ENCODE assay signal across 1 cellular context in the genomic region with DNA sequence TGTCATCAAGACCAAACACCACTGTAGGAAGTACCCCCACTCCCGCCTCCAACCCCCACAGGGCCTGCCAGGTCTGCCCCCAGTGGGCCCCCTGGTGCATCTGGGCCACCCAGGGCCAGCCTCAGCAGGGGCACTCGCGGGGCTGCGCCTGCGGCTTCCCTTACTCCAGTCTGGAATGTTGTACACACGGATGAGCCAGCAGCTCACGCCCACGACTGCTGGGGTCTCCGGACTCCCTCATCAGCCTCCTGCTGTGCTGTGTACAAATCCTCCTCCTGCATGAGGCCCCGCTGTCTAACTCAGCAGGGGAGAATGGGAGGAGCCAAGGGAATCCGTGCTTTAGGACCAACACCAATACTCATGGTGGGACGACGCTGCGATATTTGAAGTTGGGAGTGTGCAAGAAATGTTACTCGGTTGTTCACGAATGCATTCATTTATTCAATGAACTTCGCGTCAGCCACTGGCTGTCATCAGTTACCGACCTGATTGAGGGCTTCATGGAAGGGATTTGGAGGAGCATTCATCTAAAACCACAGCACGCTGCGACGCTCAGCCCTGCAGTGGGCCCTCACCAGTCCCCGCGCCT.
TF ChIP-seq lines count a peak whose summit lies in the region.

No MANE protein-coding gene starts in this region.

TF ChIP-seq in HepG2, 621 proteins besides CTCF, POLR2A, EP300 and RAD21 (continued from another document and continues in another):
- TF ChIP-seq, protein P1, sequence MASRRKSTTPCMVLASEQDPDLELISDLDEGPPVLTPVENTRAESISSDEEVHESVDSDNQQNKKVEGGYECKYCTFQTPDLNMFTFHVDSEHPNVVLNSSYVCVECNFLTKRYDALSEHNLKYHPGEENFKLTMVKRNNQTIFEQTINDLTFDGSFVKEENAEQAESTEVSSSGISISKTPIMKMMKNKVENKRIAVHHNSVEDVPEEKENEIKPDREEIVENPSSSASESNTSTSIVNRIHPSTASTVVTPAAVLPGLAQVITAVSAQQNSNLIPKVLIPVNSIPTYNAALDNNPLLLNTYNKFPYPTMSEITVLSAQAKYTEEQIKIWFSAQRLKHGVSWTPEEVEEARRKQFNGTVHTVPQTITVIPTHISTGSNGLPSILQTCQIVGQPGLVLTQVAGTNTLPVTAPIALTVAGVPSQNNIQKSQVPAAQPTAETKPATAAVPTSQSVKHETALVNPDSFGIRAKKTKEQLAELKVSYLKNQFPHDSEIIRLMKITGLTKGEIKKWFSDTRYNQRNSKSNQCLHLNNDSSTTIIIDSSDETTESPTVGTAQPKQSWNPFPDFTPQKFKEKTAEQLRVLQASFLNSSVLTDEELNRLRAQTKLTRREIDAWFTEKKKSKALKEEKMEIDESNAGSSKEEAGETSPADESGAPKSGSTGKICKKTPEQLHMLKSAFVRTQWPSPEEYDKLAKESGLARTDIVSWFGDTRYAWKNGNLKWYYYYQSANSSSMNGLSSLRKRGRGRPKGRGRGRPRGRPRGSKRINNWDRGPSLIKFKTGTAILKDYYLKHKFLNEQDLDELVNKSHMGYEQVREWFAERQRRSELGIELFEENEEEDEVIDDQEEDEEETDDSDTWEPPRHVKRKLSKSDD (CRISPR knock-in tag; IDR thresholded peaks at IDR 0.05; ENCODE audit: low read depth) = no peak
- no peak for TF ChIP-seq ZNF550 (CRISPR knock-in tag; IDR thresholded peaks at IDR 0.05; ENCODE audit: borderline replicate concordance)
- TF ChIP-seq HNF4G (IDR thresholded peaks at IDR 0.05; ENCODE audit: borderline replicate concordance, low read depth, low read length) = no peak
- no peak for TF ChIP-seq HNF4G (CRISPR knock-in tag; IDR thresholded peaks at IDR 0.05; ENCODE audit: borderline replicate concordance, low read depth)
- TF ChIP-seq PRMT3 (CRISPR knock-in tag; IDR thresholded peaks at IDR 0.05; ENCODE audit: borderline replicate concordance, low read depth) = 0 out of 2 replicates have a peak, but pooled peaks have one; percentile 77
- TF ChIP-seq SMC3 (IDR thresholded peaks at IDR 0.05; ENCODE audit: low read length) = no peak
- TF ChIP-seq, protein P2, sequence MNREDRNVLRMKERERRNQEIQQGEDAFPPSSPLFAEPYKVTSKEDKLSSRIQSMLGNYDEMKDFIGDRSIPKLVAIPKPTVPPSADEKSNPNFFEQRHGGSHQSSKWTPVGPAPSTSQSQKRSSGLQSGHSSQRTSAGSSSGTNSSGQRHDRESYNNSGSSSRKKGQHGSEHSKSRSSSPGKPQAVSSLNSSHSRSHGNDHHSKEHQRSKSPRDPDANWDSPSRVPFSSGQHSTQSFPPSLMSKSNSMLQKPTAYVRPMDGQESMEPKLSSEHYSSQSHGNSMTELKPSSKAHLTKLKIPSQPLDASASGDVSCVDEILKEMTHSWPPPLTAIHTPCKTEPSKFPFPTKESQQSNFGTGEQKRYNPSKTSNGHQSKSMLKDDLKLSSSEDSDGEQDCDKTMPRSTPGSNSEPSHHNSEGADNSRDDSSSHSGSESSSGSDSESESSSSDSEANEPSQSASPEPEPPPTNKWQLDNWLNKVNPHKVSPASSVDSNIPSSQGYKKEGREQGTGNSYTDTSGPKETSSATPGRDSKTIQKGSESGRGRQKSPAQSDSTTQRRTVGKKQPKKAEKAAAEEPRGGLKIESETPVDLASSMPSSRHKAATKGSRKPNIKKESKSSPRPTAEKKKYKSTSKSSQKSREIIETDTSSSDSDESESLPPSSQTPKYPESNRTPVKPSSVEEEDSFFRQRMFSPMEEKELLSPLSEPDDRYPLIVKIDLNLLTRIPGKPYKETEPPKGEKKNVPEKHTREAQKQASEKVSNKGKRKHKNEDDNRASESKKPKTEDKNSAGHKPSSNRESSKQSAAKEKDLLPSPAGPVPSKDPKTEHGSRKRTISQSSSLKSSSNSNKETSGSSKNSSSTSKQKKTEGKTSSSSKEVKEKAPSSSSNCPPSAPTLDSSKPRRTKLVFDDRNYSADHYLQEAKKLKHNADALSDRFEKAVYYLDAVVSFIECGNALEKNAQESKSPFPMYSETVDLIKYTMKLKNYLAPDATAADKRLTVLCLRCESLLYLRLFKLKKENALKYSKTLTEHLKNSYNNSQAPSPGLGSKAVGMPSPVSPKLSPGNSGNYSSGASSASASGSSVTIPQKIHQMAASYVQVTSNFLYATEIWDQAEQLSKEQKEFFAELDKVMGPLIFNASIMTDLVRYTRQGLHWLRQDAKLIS (CRISPR knock-in tag; IDR thresholded peaks at IDR 0.05) = no peak
- TF ChIP-seq SRY (CRISPR knock-in tag; IDR thresholded peaks at IDR 0.05) = no peak
- TF ChIP-seq ARHGAP35 (CRISPR knock-in tag; IDR thresholded peaks at IDR 0.05; ENCODE audit: borderline replicate concordance) = no peak; the same call in 1 of the 2 replicates
- TF ChIP-seq HCFC1 (IDR thresholded peaks at IDR 0.05; ENCODE audit: low read depth, low read length) = no peak
- TF ChIP-seq ZNF619 (CRISPR knock-in tag; IDR thresholded peaks at IDR 0.05) = 0 out of 2 replicates have a peak, but pooled peaks have one; percentile 23
- peak; percentile 47; the same call in 1 of the 2 replicates for TF ChIP-seq ZNF350 (CRISPR knock-in tag; IDR thresholded peaks at IDR 0.05; ENCODE audit: borderline replicate concordance, low read depth)
- TF ChIP-seq FOXA3 (CRISPR knock-in tag; IDR thresholded peaks at IDR 0.05) = peak; percentile 63; the same call in 1 of the 2 replicates
- TF ChIP-seq ZNF30 (CRISPR knock-in tag; IDR thresholded peaks at IDR 0.05) = no peak
- no peak for TF ChIP-seq ZBTB21 (CRISPR knock-in tag; IDR thresholded peaks at IDR 0.05)
- no peak for TF ChIP-seq MEIS1 (CRISPR knock-in tag; IDR thresholded peaks at IDR 0.05; ENCODE audit: borderline replicate concordance)
- no peak for TF ChIP-seq SIN3B (IDR thresholded peaks at IDR 0.05; ENCODE audit: low read length)
- no peak for TF ChIP-seq MIER3 (CRISPR knock-in tag; IDR thresholded peaks at IDR 0.05; ENCODE audit: borderline replicate concordance)
- TF ChIP-seq ZNF484 (CRISPR knock-in tag; IDR thresholded peaks at IDR 0.05; ENCODE audit: borderline replicate concordance, low read depth) = no peak
- peak; percentile 46; the same call in 1 of the 2 replicates for TF ChIP-seq ZNF570 (CRISPR knock-in tag; IDR thresholded peaks at IDR 0.05; ENCODE audit: borderline replicate concordance)
- no peak for TF ChIP-seq RFX1 (IDR thresholded peaks at IDR 0.05)
- no peak for TF ChIP-seq PCBP1 (IDR thresholded peaks at IDR 0.05; ENCODE audit: borderline replicate concordance, low read depth, low read length)
- TF ChIP-seq ZC3H4 (CRISPR knock-in tag; IDR thresholded peaks at IDR 0.05; ENCODE audit: borderline replicate concordance) = peak; percentile 80; the same call in 1 of the 2 replicates
- no peak for TF ChIP-seq ZNF839 (CRISPR knock-in tag; IDR thresholded peaks at IDR 0.05; ENCODE audit: borderline replicate concordance)
- no peak for TF ChIP-seq SP1 (IDR thresholded peaks at IDR 0.05)
- TF ChIP-seq SP1 (CRISPR knock-in tag; IDR thresholded peaks at IDR 0.05) = no peak
- TF ChIP-seq, protein P3, sequence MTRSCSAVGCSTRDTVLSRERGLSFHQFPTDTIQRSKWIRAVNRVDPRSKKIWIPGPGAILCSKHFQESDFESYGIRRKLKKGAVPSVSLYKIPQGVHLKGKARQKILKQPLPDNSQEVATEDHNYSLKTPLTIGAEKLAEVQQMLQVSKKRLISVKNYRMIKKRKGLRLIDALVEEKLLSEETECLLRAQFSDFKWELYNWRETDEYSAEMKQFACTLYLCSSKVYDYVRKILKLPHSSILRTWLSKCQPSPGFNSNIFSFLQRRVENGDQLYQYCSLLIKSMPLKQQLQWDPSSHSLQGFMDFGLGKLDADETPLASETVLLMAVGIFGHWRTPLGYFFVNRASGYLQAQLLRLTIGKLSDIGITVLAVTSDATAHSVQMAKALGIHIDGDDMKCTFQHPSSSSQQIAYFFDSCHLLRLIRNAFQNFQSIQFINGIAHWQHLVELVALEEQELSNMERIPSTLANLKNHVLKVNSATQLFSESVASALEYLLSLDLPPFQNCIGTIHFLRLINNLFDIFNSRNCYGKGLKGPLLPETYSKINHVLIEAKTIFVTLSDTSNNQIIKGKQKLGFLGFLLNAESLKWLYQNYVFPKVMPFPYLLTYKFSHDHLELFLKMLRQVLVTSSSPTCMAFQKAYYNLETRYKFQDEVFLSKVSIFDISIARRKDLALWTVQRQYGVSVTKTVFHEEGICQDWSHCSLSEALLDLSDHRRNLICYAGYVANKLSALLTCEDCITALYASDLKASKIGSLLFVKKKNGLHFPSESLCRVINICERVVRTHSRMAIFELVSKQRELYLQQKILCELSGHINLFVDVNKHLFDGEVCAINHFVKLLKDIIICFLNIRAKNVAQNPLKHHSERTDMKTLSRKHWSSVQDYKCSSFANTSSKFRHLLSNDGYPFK (CRISPR knock-in tag; IDR thresholded peaks at IDR 0.05; ENCODE audit: borderline replicate concordance) = no peak; the same call in 1 of the 2 replicates
- no peak for TF ChIP-seq NR2C2 (CRISPR knock-in tag; IDR thresholded peaks at IDR 0.05; ENCODE audit: borderline replicate concordance)
- TF ChIP-seq CHCHD3 (CRISPR knock-in tag; IDR thresholded peaks at IDR 0.05) = 0 out of 2 replicates have a peak, but pooled peaks have one; percentile 69
- TF ChIP-seq, protein P4, sequence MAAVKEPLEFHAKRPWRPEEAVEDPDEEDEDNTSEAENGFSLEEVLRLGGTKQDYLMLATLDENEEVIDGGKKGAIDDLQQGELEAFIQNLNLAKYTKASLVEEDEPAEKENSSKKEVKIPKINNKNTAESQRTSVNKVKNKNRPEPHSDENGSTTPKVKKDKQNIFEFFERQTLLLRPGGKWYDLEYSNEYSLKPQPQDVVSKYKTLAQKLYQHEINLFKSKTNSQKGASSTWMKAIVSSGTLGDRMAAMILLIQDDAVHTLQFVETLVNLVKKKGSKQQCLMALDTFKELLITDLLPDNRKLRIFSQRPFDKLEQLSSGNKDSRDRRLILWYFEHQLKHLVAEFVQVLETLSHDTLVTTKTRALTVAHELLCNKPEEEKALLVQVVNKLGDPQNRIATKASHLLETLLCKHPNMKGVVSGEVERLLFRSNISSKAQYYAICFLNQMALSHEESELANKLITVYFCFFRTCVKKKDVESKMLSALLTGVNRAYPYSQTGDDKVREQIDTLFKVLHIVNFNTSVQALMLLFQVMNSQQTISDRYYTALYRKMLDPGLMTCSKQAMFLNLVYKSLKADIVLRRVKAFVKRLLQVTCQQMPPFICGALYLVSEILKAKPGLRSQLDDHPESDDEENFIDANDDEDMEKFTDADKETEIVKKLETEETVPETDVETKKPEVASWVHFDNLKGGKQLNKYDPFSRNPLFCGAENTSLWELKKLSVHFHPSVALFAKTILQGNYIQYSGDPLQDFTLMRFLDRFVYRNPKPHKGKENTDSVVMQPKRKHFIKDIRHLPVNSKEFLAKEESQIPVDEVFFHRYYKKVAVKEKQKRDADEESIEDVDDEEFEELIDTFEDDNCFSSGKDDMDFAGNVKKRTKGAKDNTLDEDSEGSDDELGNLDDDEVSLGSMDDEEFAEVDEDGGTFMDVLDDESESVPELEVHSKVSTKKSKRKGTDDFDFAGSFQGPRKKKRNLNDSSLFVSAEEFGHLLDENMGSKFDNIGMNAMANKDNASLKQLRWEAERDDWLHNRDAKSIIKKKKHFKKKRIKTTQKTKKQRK (IDR thresholded peaks at IDR 0.05; ENCODE audit: low read length) = no peak
- TF ChIP-seq CC2D1A (CRISPR knock-in tag; IDR thresholded peaks at IDR 0.05) = no peak
- 0 out of 2 replicates have a peak, but pooled peaks have one; percentile 15 for TF ChIP-seq SIN3A (IDR thresholded peaks at IDR 0.05; ENCODE audit: borderline replicate concordance, low read depth, low read length)
- TF ChIP-seq, protein P5, sequence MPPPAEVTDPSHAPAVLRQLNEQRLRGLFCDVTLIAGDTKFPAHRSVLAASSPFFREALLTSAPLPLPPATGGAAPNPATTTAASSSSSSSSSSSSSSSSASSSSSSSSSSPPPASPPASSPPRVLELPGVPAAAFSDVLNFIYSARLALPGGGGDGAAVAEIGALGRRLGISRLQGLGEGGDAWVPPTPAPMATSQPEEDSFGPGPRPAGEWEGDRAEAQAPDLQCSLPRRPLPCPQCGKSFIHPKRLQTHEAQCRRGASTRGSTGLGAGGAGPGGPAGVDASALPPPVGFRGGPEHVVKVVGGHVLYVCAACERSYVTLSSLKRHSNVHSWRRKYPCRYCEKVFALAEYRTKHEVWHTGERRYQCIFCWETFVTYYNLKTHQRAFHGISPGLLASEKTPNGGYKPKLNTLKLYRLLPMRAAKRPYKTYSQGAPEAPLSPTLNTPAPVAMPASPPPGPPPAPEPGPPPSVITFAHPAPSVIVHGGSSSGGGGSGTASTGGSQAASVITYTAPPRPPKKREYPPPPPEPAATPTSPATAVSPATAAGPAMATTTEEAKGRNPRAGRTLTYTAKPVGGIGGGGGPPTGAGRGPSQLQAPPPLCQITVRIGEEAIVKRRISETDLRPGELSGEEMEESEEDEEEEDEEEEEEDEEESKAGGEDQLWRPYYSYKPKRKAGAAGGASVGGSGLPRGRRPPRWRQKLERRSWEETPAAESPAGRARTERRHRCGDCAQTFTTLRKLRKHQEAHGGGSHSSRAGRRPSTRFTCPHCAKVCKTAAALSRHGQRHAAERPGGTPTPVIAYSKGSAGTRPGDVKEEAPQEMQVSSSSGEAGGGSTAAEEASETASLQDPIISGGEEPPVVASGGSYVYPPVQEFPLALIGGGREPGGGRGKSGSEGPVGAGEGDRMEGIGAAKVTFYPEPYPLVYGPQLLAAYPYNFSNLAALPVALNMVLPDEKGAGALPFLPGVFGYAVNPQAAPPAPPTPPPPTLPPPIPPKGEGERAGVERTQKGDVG (CRISPR knock-in tag; IDR thresholded peaks at IDR 0.05; ENCODE audit: borderline replicate concordance) = no peak; the same call in 1 of the 2 replicates
- no peak for TF ChIP-seq SMAD9 (CRISPR knock-in tag; IDR thresholded peaks at IDR 0.05)
- no peak for TF ChIP-seq CBX2 (IDR thresholded peaks at IDR 0.05; ENCODE audit: low read depth, low read length)
- peak; percentile 21; the same call in 1 of the 2 replicates for TF ChIP-seq CBX2 (CRISPR knock-in tag; IDR thresholded peaks at IDR 0.05; ENCODE audit: low read depth)
- TF ChIP-seq, protein P6, sequence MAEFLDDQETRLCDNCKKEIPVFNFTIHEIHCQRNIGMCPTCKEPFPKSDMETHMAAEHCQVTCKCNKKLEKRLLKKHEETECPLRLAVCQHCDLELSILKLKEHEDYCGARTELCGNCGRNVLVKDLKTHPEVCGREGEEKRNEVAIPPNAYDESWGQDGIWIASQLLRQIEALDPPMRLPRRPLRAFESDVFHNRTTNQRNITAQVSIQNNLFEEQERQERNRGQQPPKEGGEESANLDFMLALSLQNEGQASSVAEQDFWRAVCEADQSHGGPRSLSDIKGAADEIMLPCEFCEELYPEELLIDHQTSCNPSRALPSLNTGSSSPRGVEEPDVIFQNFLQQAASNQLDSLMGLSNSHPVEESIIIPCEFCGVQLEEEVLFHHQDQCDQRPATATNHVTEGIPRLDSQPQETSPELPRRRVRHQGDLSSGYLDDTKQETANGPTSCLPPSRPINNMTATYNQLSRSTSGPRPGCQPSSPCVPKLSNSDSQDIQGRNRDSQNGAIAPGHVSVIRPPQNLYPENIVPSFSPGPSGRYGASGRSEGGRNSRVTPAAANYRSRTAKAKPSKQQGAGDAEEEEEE (CRISPR knock-in tag; IDR thresholded peaks at IDR 0.05; ENCODE audit: borderline replicate concordance) = 0 out of 2 replicates have a peak, but pooled peaks have one; percentile 11
- no peak for TF ChIP-seq RBAK (CRISPR knock-in tag; IDR thresholded peaks at IDR 0.05)
- no peak for TF ChIP-seq ZNF331 (CRISPR knock-in tag; IDR thresholded peaks at IDR 0.05)
